8 cellular contexts compared by ENCODE assay signal in the genomic region with DNA sequence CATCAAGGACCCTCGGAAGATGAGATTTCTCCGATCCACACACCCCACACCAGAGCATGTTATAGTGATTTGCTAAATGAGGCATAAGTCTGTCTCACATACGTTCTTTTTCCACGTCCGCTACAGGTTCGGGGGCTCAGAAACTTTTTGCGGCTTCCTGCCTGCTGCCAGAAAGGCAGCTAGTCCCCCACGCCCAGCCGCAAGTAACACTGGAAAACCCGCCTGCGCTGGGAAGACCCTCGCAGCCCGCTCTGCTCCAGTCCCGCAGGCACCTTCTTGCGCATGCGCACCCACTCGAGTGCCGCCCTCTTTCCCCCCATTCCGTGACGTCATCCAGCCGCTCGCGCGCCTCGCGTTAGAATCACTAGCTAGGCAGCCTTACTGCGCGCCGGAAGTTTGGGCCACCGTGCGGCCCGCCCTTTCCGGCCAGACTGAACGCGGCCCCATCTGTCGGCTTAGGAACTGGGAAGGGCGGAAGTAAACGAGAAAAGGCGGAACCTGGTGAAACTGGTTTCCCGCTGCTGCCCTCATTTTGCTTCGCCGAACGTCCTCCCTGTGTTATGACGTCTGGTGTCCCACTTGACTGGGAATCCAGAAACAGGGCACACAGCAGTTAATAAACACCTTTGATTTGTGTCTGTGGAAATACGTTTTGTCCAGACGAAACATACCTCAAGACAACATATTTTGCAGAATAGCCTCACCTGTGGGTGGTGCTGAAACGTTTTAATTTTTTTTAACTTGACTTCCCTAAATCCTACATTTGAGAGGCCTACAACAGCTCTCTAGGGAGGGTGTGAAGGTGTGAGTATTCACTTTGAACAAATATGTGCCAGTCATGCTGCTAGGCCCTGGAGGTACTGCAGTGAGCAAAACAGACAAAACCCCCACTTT. TPM values are rescaled to one million over a fixed set of nuclear protein-coding genes. Genes with fewer than 3 reads are reported as not detected.
DNase-seq lines count a peak whose midpoint lies in the region; ATAC-seq and TF ChIP-seq lines count a peak whose summit lies in the region.

TSS of gene C1orf74 (minus strand) at position 284 of the 894 bp plus-strand sequence. CDS start 925 bp downstream, outside the sequence.

- H2BK20ac ChIP-seq in H9 (ENCODE audit: low read depth, low read length, poor library complexity, severe bottlenecking) = no peak within 1 kb of the TSS

- H3K27ac Mint-ChIP-seq in H9 = peak within 1 kb of the TSS; percentile 97 to 99 (median 98)
- H3K27ac Mint-ChIP-seq in natural killer cell treated with Interleukin-12 subunit alpha and Interleukin-12 subunit beta and Interleukin-15 and Interleukin-18, amount 100 ng/mL, for 72 hours = peak within 1 kb of the TSS; percentile 94 to 99

- no peaks in the 10 kb centered on the region; a peak in 1 of 5 replicates for H3K9me3 Mint-ChIP-seq in H9
- no peaks in the 10 kb centered on the region for H3K9me3 Mint-ChIP-seq in natural killer cell treated with Interleukin-12 subunit alpha and Interleukin-12 subunit beta and Interleukin-15 and Interleukin-18, amount 100 ng/mL, for 72 hours

- H3K9me3 ChIP-seq in ES-I3 (ENCODE audit: control insufficient read depth, insufficient read depth, low read length) (no peaks in the 10 kb centered on the region), H9 (ENCODE audit: control insufficient read depth, low read depth, low read length) (no peaks in the 10 kb centered on the region)

- H3K9ac ChIP-seq in ES-I3 (ENCODE audit: low read depth, low read length) = peak within 1 kb of the TSS; percentile 92
- peak within 1 kb of the TSS; percentile 82 for H3K9ac ChIP-seq in H9 (ENCODE audit: extremely low read depth, insufficient read length, low read length)

- H3K4me1 Mint-ChIP-seq in H9 = peaks cover 10 to 14% of the 10 kb centered on the region in 2 experiments
- peaks cover 29 to 41% of the 10 kb centered on the region in 2 donors for H3K4me1 Mint-ChIP-seq in natural killer cell treated with Interleukin-12 subunit alpha and Interleukin-12 subunit beta and Interleukin-15 and Interleukin-18, amount 100 ng/mL, for 72 hours (ENCODE audit: low read depth in 2 of 2)

- H3K79me2 ChIP-seq in H9 (ENCODE audit: insufficient read depth, low read length) = no peaks in the 10 kb centered on the region; the same call in 1 of the 2 replicates

- H2AFZ ChIP-seq in H9 (ENCODE audit: low read length) = peak within 1 kb of the TSS; percentile 85

- ATAC-seq in natural killer cell treated with Interleukin-12 subunit alpha and Interleukin-12 subunit beta and Interleukin-15 and Interleukin-18, amount 100 ng/mL, for 72 hours = peak; percentile 99

- H3K4me2 ChIP-seq in H9 (ENCODE audit: insufficient read depth, insufficient read length, low read length) = peak within 1 kb of the TSS; percentile 80

- H3K4me3 ChIP-seq in fibroblast of the aortic adventitia (ENCODE audit: low read depth, low read length) = peak within 1 kb of the TSS; percentile 87

- H3K27me3 Mint-ChIP-seq in H9 (ENCODE audit: low read depth) = peaks cover 8% of the 10 kb centered on the region
- no peaks in the 10 kb centered on the region for H3K27me3 Mint-ChIP-seq in natural killer cell treated with Interleukin-12 subunit alpha and Interleukin-12 subunit beta and Interleukin-15 and Interleukin-18, amount 100 ng/mL, for 72 hours

- H4K5ac ChIP-seq in H9 (ENCODE audit: insufficient read length, low read depth, low read length) = peak within 1 kb of the TSS; percentile 90

- no peak within 1 kb of the TSS for H3K23ac ChIP-seq in H9 (ENCODE audit: insufficient read length, low read depth, low read length)

- H3K23me2 ChIP-seq in H9 (ENCODE audit: insufficient read length, low read depth, low read length, poor library complexity, severe bottlenecking) = no peaks in the 10 kb centered on the region

- peak within 1 kb of the TSS; percentile 88 for H3K27ac ChIP-seq in H9 (ENCODE audit: insufficient read length, low read depth, low read length)

- H4K8ac ChIP-seq in H9 (replicated peaks; ENCODE audit: insufficient read length, low read depth, low read length) = no peak within 1 kb of the TSS

- TF ChIP-seq CTCF in H9 (conservative IDR thresholded peaks at IDR 0.05) = no peak
- TF ChIP-seq CTCF in fibroblast of the aortic adventitia (IDR thresholded peaks at IDR 0.05; ENCODE audit: insufficient read depth, low read length) = no peak

- H3K79me1 ChIP-seq in H9 (ENCODE audit: insufficient read depth, low read depth, low read length, poor library complexity, severe bottlenecking) = no peaks in the 10 kb centered on the region

- H3K4me1 ChIP-seq in ES-I3 (ENCODE audit: insufficient read depth, low read length) = no peaks in the 10 kb centered on the region
- H3K4me1 ChIP-seq in H9 (ENCODE audit: insufficient read depth, low read length) = no peaks in the 10 kb centered on the region

- peaks cover 0 to 42% (median 32%) of the 10 kb centered on the region in 3 experiments; a peak in 5 of 7 replicates for H3K36me3 Mint-ChIP-seq in H9 (ENCODE audit: insufficient read depth in 1 of 3, low read depth in 3 of 3)
- peaks cover 14% of the 10 kb centered on the region for H3K36me3 Mint-ChIP-seq in natural killer cell treated with Interleukin-12 subunit alpha and Interleukin-12 subunit beta and Interleukin-15 and Interleukin-18, amount 100 ng/mL, for 72 hours

- peak within 1 kb of the TSS; percentile 90 to 96 for H3K4me3 Mint-ChIP-seq in H9
- peak within 1 kb of the TSS; percentile 88 for H3K4me3 Mint-ChIP-seq in natural killer cell treated with Interleukin-12 subunit alpha and Interleukin-12 subunit beta and Interleukin-15 and Interleukin-18, amount 100 ng/mL, for 72 hours

- H4K91ac ChIP-seq in H9 (ENCODE audit: insufficient read length, low read depth, low read length) = no peak within 1 kb of the TSS

- no peak within 1 kb of the TSS for H2BK120ac ChIP-seq in H9 (ENCODE audit: low read depth, low read length, poor library complexity, severe bottlenecking)

- peak within 1 kb of the TSS; percentile 8 for H2BK12ac ChIP-seq in H9 (ENCODE audit: insufficient read length, low read depth, low read length)

- no CpG with 5 or more reads among the region's 47 CpGs for WGBS in H9 (ENCODE audit: extremely low coverage, insufficient read length, low lambda C conversion rate)

- H4K20me1 ChIP-seq in H9 (ENCODE audit: control insufficient read depth, insufficient read depth, insufficient read length) = no peaks in the 10 kb centered on the region

- H2BK5ac ChIP-seq in H9 (ENCODE audit: insufficient read length, low read length) = no peak within 1 kb of the TSS

- peak within 1 kb of the TSS; percentile 91 for H3K14ac ChIP-seq in H9 (ENCODE audit: insufficient read depth, low read length)

- H2BK15ac ChIP-seq in H9 (ENCODE audit: low read depth, low read length) = no peak within 1 kb of the TSS

- no peak within 1 kb of the TSS; the same call in 1 of the 2 replicates for H3K4ac ChIP-seq in H9 (ENCODE audit: low read depth, low read length)

- no peak within 1 kb of the TSS for H3K56ac ChIP-seq in H9 (ENCODE audit: insufficient read length, low read depth, low read length)

- DNase-seq in H9 (peak; percentile 99), M059J (ENCODE audit: low read depth) (peak; percentile 97), fibroblast of the aortic adventitia (ENCODE audit: low read depth) (peak; percentile 97)
- peak; percentile 100 for DNase-seq in activated effector memory CD4-positive, alpha-beta T cell treated with anti-CD3 and anti-CD28 coated beads, Interleukin-2, amount 50 U/mL, for 16 hours
- DNase-seq in natural killer cell treated with Interleukin-12 subunit alpha and Interleukin-12 subunit beta and Interleukin-15 and Interleukin-18, amount 100 ng/mL, for 72 hours (ENCODE audit: low spot score) = peak; percentile 100
- peak; percentile 97 for DNase-seq in stimulated activated naive CD4-positive, alpha-beta T cell treated with Interleukin-2 at 50 U/mL for 16 hours (lab: John Stamatoyannopoulos, UW)

- no peak within 1 kb of the TSS for H3T11ph ChIP-seq in H9 (ENCODE audit: low read length)

- no peak within 1 kb of the TSS for H2AK5ac ChIP-seq in H9 (ENCODE audit: insufficient read length, low read length)

- peak; percentile 91 for TF ChIP-seq POLR2A in Raji (IDR thresholded peaks at IDR 0.05; ENCODE audit: insufficient read depth, low read depth, low read length)

- no peaks in the 10 kb centered on the region for H3K27me3 ChIP-seq in H9 (ENCODE audit: insufficient read depth, low read length)

- H3K36me3 ChIP-seq in ES-I3 (ENCODE audit: insufficient read depth, low read length) = no peaks in the 10 kb centered on the region

- H3K18ac ChIP-seq in H9 (ENCODE audit: insufficient read length, low read depth, low read length) = peak within 1 kb of the TSS; percentile 92

RNA-seq across cellular contexts. Expression of gene C1orf74, which starts in this region (rescaled TPM):
- 2.1 and 2.4 TPM in 2 replicates for total RNA-seq in H9 (2021)
- 4.0 and 5.7 TPM in 2 replicates for total RNA-seq in M059J (2014; rRNA removed; shearing (Covaris generic))
- total RNA-seq in fibroblast of the aortic adventitia (ENCODE audit: low replicate concordance) = 2.4 and 3.6 TPM in 2 replicates
- 1 to 10 TPM; 2.5 to 3.0 TPM for total RNA-seq in natural killer cell treated with Interleukin-12 subunit alpha and Interleukin-12 subunit beta and Interleukin-15 and Interleukin-18, amount 100 ng/mL, for 72 hours

Comparison
In these comparisons a context has a peak if more than half of its experiments do, and no peak if none do; other contexts are left out.
1. Peak in every context shown above with its lines: DNase-seq, ATAC-seq, H3K4me3 ChIP-seq and H3K27ac ChIP-seq.